Comparison of ENCODE assay signal across 21 cellular contexts in genomic region chr1:203072911-203073310, GRCh38. TPM values are rescaled to one million over a fixed set of nuclear protein-coding genes. Genes with fewer than 3 reads are reported as not detected.
A peak's percentile ranks its signal among the peaks of the same experiment; 100 is the strongest.
DNase-seq lines count a peak whose midpoint lies in the region; ATAC-seq and TF ChIP-seq lines count a peak whose summit lies in the region.
"Had no signal": no experiment of that assay in that cellular context is flagged by ENCODE, and none has a peak within 500 bp of the region (broad histone marks: within the 10 kb centered on the region; RNA-seq: fewer than 3 reads in every experiment).

No MANE protein-coding gene starts in this region.

- TF ChIP-seq CTCF in HFFc6 (IDR thresholded peaks at IDR 0.05): no peak
- TF ChIP-seq CTCF in astrocyte of the spinal cord (IDR thresholded peaks at IDR 0.05; ENCODE audit: low read depth, low read length): no peak
- TF ChIP-seq CTCF in psoas muscle (IDR thresholded peaks at IDR 0.05): no peak

- intact Hi-C loops in psoas muscle (cut with DNase I): no loop called here

- H3K4me3 Mint-ChIP-seq in HFFc6: no peak overlapping the region
- H3K4me3 Mint-ChIP-seq: CD8-positive, alpha-beta T cell had no signal

- H3K27ac Mint-ChIP-seq in HFFc6: no peak overlapping the region
- H3K27ac Mint-ChIP-seq: CD8-positive, alpha-beta T cell had no signal

- H3K27ac ChIP-seq in psoas muscle: peak overlapping the region; percentile 47

- H3K36me3 ChIP-seq in psoas muscle (ENCODE audit: insufficient read depth in 1 of 2, low read depth in 1 of 2): peaks cover 0 to 49% of the 10 kb centered on the region in 2 donors

- in situ Hi-C loops in astrocyte of the spinal cord (cut with HindIII; ENCODE audit: low sequenced_read_pairs): no loop called here

- no peaks in the 10 kb centered on the region for H3K36me3 Mint-ChIP-seq in HFFc6 (ENCODE audit: low read depth)
- H3K36me3 Mint-ChIP-seq: CD8-positive, alpha-beta T cell had no signal

- no peaks in the 10 kb centered on the region for H3K9me3 Mint-ChIP-seq in HFFc6
- H3K9me3 Mint-ChIP-seq: CD8-positive, alpha-beta T cell had no signal

- peaks cover 64% of the 10 kb centered on the region for H3K4me1 ChIP-seq in psoas muscle

- DNase-seq in AG20443 (ENCODE audit: low spot score) (peak; percentile 43), HFFc6 (peak; percentile 19), astrocyte of the spinal cord (ENCODE audit: low read depth, low spot score) (peak; percentile 4), psoas muscle (peak in 1 of 2 donors; percentile 35), COR-L47 (lab: John Stamatoyannopoulos, UW) (no peak), GM19240 (ENCODE audit: insufficient read length, low spot score) (no peak)
- no peak for DNase-seq in stimulated activated CD8-positive, alpha-beta memory T cell treated with anti-CD3 and anti-CD28 coated beads, Interleukin-4, amount 100 ng/mL, for 48 hours
- no peak for DNase-seq in activated CD4-positive, alpha-beta T cell treated with anti-CD3 and anti-CD28 coated beads, Interleukin-2, amount 50 U/mL, for 48 hours
- DNase-seq: CD8-positive, alpha-beta T cell; DMS 273 treated with DMSO at 0.1 percent for 48 hours; NCI-H1092 treated with DMSO at 0.1 percent for 48 hours; NCI-H1694 treated with DMSO at 0.1 percent for 48 hours; NCI-H446 treated with DMSO at 0.1 percent for 48 hours; NCI-H748 treated with DMSO at 0.1 percent for 48 hours; Right ventricle myocardium superior; SK-N-SH had no signal

- WGBS in psoas muscle, 3 donors: 76 to 77% (median 76%) methylated on average over 3 of the region's 3 CpGs

- no peaks in the 10 kb centered on the region for H3K9me3 ChIP-seq in psoas muscle
- H3K9me3 ChIP-seq: SK-N-SH had no signal

- no peak overlapping the region for H3K4me3 ChIP-seq in astrocyte of the spinal cord (ENCODE audit: low read depth, low read length)
- no peak overlapping the region for H3K4me3 ChIP-seq in psoas muscle
- H3K4me3 ChIP-seq: GM12878, K562 had no signal

- H3K27me3 Mint-ChIP-seq in HFFc6 (ENCODE audit: insufficient read depth): peaks cover 36% of the 10 kb centered on the region

- H3K27me3 ChIP-seq in psoas muscle (ENCODE audit: insufficient read depth in 3 of 3, low read length in 2 of 3): no peaks in the 10 kb centered on the region

- H3K4me1 Mint-ChIP-seq in HFFc6 (ENCODE audit: low read depth): peaks cover 7% of the 10 kb centered on the region; the same call in 1 of the 2 replicates

- peak in 2 of 4 donors; percentile 12 to 40 for ATAC-seq in psoas muscle
- ATAC-seq: CD8-positive, alpha-beta T cell; GM12878 had no signal

RNA-seq across cellular contexts. Expression of gene MYOG, which starts 12.9 kb away (rescaled TPM):
- not detected for total RNA-seq in HFFc6 (2021; fragmentation: NEBNext Ultra II Directional; extraction: Animal tissue kit (Norgen Biotek cat#: 25700))
- 100 to 1,000 TPM in 3 of 4 donors, 10 to 100 TPM in 1; 42.9 to 451 (median 253) TPM for total RNA-seq in psoas muscle
- polyA plus RNA-seq in psoas muscle: 100 to 1,000 TPM in 1 of 3 donors, 10 to 100 TPM in 1, 1 to 10 TPM in 1; 9.7 to 160 (median 59.7) TPM
- total RNA-seq: A673; CD8-positive, alpha-beta T cell; GM12878; HT-29; K562; Right ventricle myocardium superior had no signal
- polyA plus RNA-seq: BJ, GM12878, K562, SK-N-SH had no signal

RNA-seq across cellular contexts. Expression of gene PPFIA4, which starts 46.6 kb away (rescaled TPM):
- 1 to 10 TPM in 1 of 6 experiments, under 1 TPM in 5; 0.37 to 1.3 (median 0.58) TPM for total RNA-seq in HFFc6 (2021; fragmentation: NEBNext Ultra II Directional; extraction: Animal tissue kit (Norgen Biotek cat#: 25700))
- total RNA-seq in psoas muscle: 10 to 100 TPM; 29.1 to 99.8 (median 51.5) TPM
- 10 to 100 TPM in 2 of 3 donors, 1 to 10 TPM in 1; 8.3 to 28.3 (median 14.1) TPM for polyA plus RNA-seq in psoas muscle

RNA-seq across cellular contexts. Expression of gene ADORA1, which starts 54.6 kb away (rescaled TPM):
- total RNA-seq in HFFc6 (2021; fragmentation: NEBNext Ultra II Directional; extraction: Animal tissue kit (Norgen Biotek cat#: 25700)): 1 to 10 TPM in 2 of 6 experiments, under 1 TPM in 4; 0.25 to 5.5 (median 0.53) TPM
- 10 to 100 TPM in 1 of 4 donors, 1 to 10 TPM in 3; 1.2 to 10.4 (median 6.1) TPM for total RNA-seq in psoas muscle
- polyA plus RNA-seq in psoas muscle: 1 to 10 TPM; 1.1 to 1.8 (median 1.3) TPM
- total RNA-seq: CD8-positive, alpha-beta T cell; GM12878; K562 had no signal
- polyA plus RNA-seq: GM12878, K562 had no signal

Comparison
In these comparisons a context has a peak if more than half of its experiments do, and no peak if none do; other contexts are left out.
1. DNase-seq: peak in AG20443 (single experiment), HFFc6 (single experiment) and astrocyte of the spinal cord (single experiment); none in stimulated activated CD8-positive, alpha-beta memory T cell treated with anti-CD3 and anti-CD28 coated beads, Interleukin-4, amount 100 ng/mL, for 48 hours (single experiment), COR-L47 (single experiment), GM19240 (single experiment) and activated CD4-positive, alpha-beta T cell treated with anti-CD3 and anti-CD28 coated beads, Interleukin-2, amount 50 U/mL, for 48 hours (0 of 2).
2. RNA of gene MYOG, which starts 12.9 kb away (total RNA-seq): 42.9 to 451 TPM in psoas muscle; not detected in HFFc6; every median in the first group is over 10 times any median in the second.
3. RNA of gene PPFIA4, which starts 46.6 kb away (total RNA-seq): 29.1 to 99.8 TPM in psoas muscle; 0.37 to 1.3 TPM in HFFc6; every median in the first group is over 10 times any median in the second.